1 cellular context compared by ENCODE assay signal in genomic region chr16:10583269-10583668, GRCh38.
A peak's percentile ranks its signal among the peaks of the same experiment; 100 is the strongest.
TF ChIP-seq lines count a peak whose summit lies in the region.

No MANE protein-coding gene starts in this region.

TF ChIP-seq in WTC11, 78 proteins besides CTCF, POLR2A, EP300 and RAD21 (continued from another document):
- no peak for TF ChIP-seq FOXP1 (CRISPR knock-in tag; IDR thresholded peaks at IDR 0.05; ENCODE audit: borderline replicate concordance)
- peak; percentile 70 for TF ChIP-seq USF1 (CRISPR knock-in tag; IDR thresholded peaks at IDR 0.05)
- no peak for TF ChIP-seq NFATC4 (CRISPR knock-in tag; IDR thresholded peaks at IDR 0.05)
- TF ChIP-seq STAT6 (CRISPR knock-in tag; conservative IDR thresholded peaks at IDR 0.05; ENCODE audit: low read depth), result no peak
- TF ChIP-seq ZNF423 (CRISPR knock-in tag; IDR thresholded peaks at IDR 0.05), result no peak
TF ChIP-seq in WTC11: peak in this region for 2.
